22 cellular contexts compared by ENCODE assay signal in the genomic region with DNA sequence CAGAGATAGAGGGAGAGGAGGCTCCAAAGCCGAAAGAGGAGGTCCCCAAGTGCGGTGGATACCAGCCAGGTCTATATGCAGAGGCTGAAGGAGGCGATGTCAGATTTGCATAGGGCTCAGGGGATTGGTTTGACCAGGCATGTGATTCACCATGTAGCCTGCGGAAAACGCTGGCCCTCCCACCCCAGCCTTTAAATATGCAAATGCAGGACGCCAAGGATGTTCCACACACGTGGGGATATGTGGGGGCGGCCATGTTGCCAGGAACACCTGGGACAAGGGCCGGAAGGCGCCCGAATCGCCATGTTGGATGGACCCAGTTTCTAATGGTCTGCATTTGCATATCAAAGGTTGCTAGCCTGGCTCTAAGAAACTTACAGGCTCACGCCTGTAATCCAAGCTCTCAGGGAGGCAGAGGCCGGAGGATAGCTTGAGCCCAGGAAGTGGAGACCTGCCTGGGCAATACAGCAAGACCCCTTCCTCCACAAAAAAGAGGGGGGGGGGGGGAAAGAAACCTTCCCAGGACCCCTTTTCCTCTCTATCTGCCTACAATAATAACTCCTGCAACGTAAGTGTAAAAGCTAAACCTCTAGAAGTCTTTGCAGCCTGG.
"Had no signal": no experiment of that assay in that cellular context is flagged by ENCODE, and none has a peak within 500 bp of the region (broad histone marks: within the 10 kb centered on the region; RNA-seq: fewer than 3 reads in every experiment).

No MANE protein-coding gene starts in this region.

- H3K4me3 Mint-ChIP-seq: dendritic cell treated with granulocyte-macrophage colony-stimulating factor and Interleukin-4, amounts not matched to agents 40 ng/mL and 50 ng/mL, for 4 days; memory B cell; nephron; stimulated activated memory B cell treated with anti-CD40 and anti-IgM and Interleukin-4, amounts not matched to agents 10 μg/mL and 1 μg/mL and 100 μg/mL, for 72 hours; stimulated activated naive CD8-positive, alpha-beta T cell treated with anti-CD3 and anti-CD28 coated beads, Interleukin-15, Interleukin-2, amounts not matched to agents 100 ng/mL and 50 ng/mL, for 24 hours had no signal

- H3K4me1 ChIP-seq: heart left ventricle, left ventricle myocardium inferior, lower lobe of right lung, psoas muscle, spleen, upper lobe of right lung had no signal

- H3K27ac Mint-ChIP-seq: dendritic cell treated with granulocyte-macrophage colony-stimulating factor and Interleukin-4, amounts not matched to agents 40 ng/mL and 50 ng/mL, for 4 days; memory B cell; naive B cell; nephron; stimulated activated memory B cell treated with anti-CD40 and anti-IgM and Interleukin-4, amounts not matched to agents 10 μg/mL and 1 μg/mL and 100 μg/mL, for 72 hours; stimulated activated naive CD8-positive, alpha-beta T cell treated with anti-CD3 and anti-CD28 coated beads, Interleukin-15, Interleukin-2, amounts not matched to agents 100 ng/mL and 50 ng/mL, for 24 hours had no signal

- H3K9me3 ChIP-seq: lower lobe of right lung, upper lobe of right lung had no signal

- H3K4me3 ChIP-seq: heart left ventricle, left ventricle myocardium inferior, lower lobe of right lung, psoas muscle, spleen, tibial nerve, upper lobe of right lung had no signal

- ATAC-seq: heart left ventricle; left cardiac atrium; lower lobe of right lung; psoas muscle; sciatic nerve; stimulated activated memory B cell treated with anti-CD40 and anti-IgM and Interleukin-4, amounts not matched to agents 10 μg/mL and 1 μg/mL and 100 μg/mL, for 72 hours; upper lobe of right lung had no signal

- DNase-seq: cerebellar nuclear complex; heart left ventricle; hippocampal formation; kidney; left cardiac atrium; left ventricle myocardium inferior; lower lobe of right lung; naive B cell; psoas muscle; retina; spleen; stimulated activated CD4-positive, alpha-beta T cell treated with anti-CD3 and anti-CD28 coated beads, Interleukin-15, amount 100 ng/mL, for 24 hours; stimulated activated CD4-positive, alpha-beta T cell treated with anti-CD3 and anti-CD28 coated beads, Interleukin-1b, Interleukin-23, amount 100 ng/mL, for 48 hours; stimulated activated CD4-positive, alpha-beta T cell treated with anti-CD3 and anti-CD28 coated beads, Interleukin-4, amount 100 ng/mL, for 24 hours; upper lobe of right lung had no signal

- H3K9me3 Mint-ChIP-seq: stimulated activated naive CD8-positive, alpha-beta T cell treated with anti-CD3 and anti-CD28 coated beads, Interleukin-15, Interleukin-2, amounts not matched to agents 100 ng/mL and 50 ng/mL, for 24 hours had no signal

- H3K4me1 Mint-ChIP-seq: memory B cell; nephron; stimulated activated memory B cell treated with anti-CD40 and anti-IgM and Interleukin-4, amounts not matched to agents 10 μg/mL and 1 μg/mL and 100 μg/mL, for 72 hours had no signal

- H3K27me3 Mint-ChIP-seq: dendritic cell treated with granulocyte-macrophage colony-stimulating factor and Interleukin-4, amounts not matched to agents 40 ng/mL and 50 ng/mL, for 4 days; memory B cell; naive B cell; stimulated activated memory B cell treated with anti-CD40 and anti-IgM and Interleukin-4, amounts not matched to agents 10 μg/mL and 1 μg/mL and 100 μg/mL, for 72 hours; stimulated activated naive CD8-positive, alpha-beta T cell treated with anti-CD3 and anti-CD28 coated beads, Interleukin-15, Interleukin-2, amounts not matched to agents 100 ng/mL and 50 ng/mL, for 24 hours had no signal

- H3K27me3 ChIP-seq: heart left ventricle, spleen, tibial nerve, upper lobe of right lung had no signal

- H3K36me3 ChIP-seq: heart left ventricle, lower lobe of right lung, tibial nerve, upper lobe of right lung had no signal

- H3K27ac ChIP-seq: heart left ventricle, left ventricle myocardium inferior, lower lobe of right lung, psoas muscle, spleen, tibial nerve, upper lobe of right lung had no signal
